ENCODE assay signal across 19 cellular contexts in the genomic region with DNA sequence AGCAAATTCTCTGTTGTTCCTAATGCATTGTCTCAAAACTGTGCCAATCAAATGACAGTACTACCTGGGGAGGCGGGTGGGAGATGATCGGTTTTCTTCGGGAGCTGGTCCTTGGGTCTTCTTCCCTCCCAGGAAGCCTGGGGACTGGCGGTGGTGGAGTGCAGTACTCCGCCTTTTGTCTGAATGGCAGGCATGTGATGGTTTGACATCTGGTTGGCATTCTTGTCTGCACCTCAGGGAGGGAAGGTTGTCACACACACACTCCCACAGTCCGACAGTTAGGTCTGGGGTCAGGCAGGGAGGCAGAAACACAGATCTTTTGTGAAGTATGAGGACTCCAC.
DNase-seq lines count a peak whose midpoint lies in the region; TF ChIP-seq lines count a peak whose summit lies in the region.
"Had no signal": no experiment of that assay in that cellular context is flagged by ENCODE, and none has a peak within 500 bp of the region (broad histone marks: within the 10 kb centered on the region; RNA-seq: fewer than 3 reads in every experiment).

No MANE protein-coding gene starts in this region.

- H3K4me3 ChIP-seq in BLaER1 (no peak overlapping the region), endodermal cell (ENCODE audit: low read length) (no peak overlapping the region), neural progenitor cell (no peak overlapping the region), Peyer's patch (no peak overlapping the region)
- H3K4me3 ChIP-seq: HAP-1 had no signal

- H2AFZ ChIP-seq in neural progenitor cell (replicated peaks), result no peak overlapping the region

- 88% methylated on average over 6 of the region's 6 CpGs; no CpG with 5 or more reads in 1 of the 2 experiments for WGBS in endodermal cell (ENCODE audit: insufficient coverage in 1 of 2, insufficient read length in 1 of 2), 2 experiments

- H3K36me3 ChIP-seq in BLaER1, result no peaks in the 10 kb centered on the region
- no peaks in the 10 kb centered on the region for H3K36me3 ChIP-seq in endodermal cell (ENCODE audit: control insufficient read depth, insufficient read depth, low read length)
- no peaks in the 10 kb centered on the region for H3K36me3 ChIP-seq in neural progenitor cell
- H3K36me3 ChIP-seq in Peyer's patch, result no peaks in the 10 kb centered on the region
- H3K36me3 ChIP-seq: HAP-1 had no signal

- H3K9me3 ChIP-seq in BLaER1 (no peaks in the 10 kb centered on the region), endodermal cell (ENCODE audit: control insufficient read depth, low read length) (no peaks in the 10 kb centered on the region), neural progenitor cell (ENCODE audit: low read depth) (no peaks in the 10 kb centered on the region), Peyer's patch (no peaks in the 10 kb centered on the region)
- H3K9me3 ChIP-seq: HAP-1 had no signal

- H3K36me3 Mint-ChIP-seq in endodermal cell (ENCODE audit: low read depth) (no peaks in the 10 kb centered on the region), neural progenitor cell (no peaks in the 10 kb centered on the region)
- H3K36me3 Mint-ChIP-seq: CD4-positive, CD25-positive, alpha-beta regulatory T cell had no signal

- H3K4me2 ChIP-seq in BLaER1 (peak overlapping the region; percentile 55), neural progenitor cell (no peak overlapping the region)

- H4K20me1 ChIP-seq in BLaER1 (no peaks in the 10 kb centered on the region), neural progenitor cell (ENCODE audit: low read depth) (no peaks in the 10 kb centered on the region)

- H3K27me3 Mint-ChIP-seq in endodermal cell (ENCODE audit: insufficient read depth), result no peaks in the 10 kb centered on the region
- H3K27me3 Mint-ChIP-seq in neural progenitor cell (ENCODE audit: insufficient read depth, low read depth), result no peaks in the 10 kb centered on the region

- H3K27ac Mint-ChIP-seq in endodermal cell (no peak overlapping the region), neural progenitor cell (no peak overlapping the region)
- H3K27ac Mint-ChIP-seq: CD4-positive, CD25-positive, alpha-beta regulatory T cell had no signal

- H3K27ac ChIP-seq in BLaER1, result no peak overlapping the region
- H3K27ac ChIP-seq in endodermal cell (ENCODE audit: low read depth, low read length), result no peak overlapping the region
- H3K27ac ChIP-seq in neural progenitor cell, result no peak overlapping the region
- H3K27ac ChIP-seq in Peyer's patch, result no peak overlapping the region
- H3K27ac ChIP-seq: RWPE1 had no signal

- TF ChIP-seq POLR2A in Peyer's patch (IDR thresholded peaks at IDR 0.05), result no peak

- DNase-seq in DMS 273 (lab: John Stamatoyannopoulos, UW; ENCODE audit: unreplicated experiment) (peak; percentile 50), NCI-H2171 (lab: John Stamatoyannopoulos, UW) (peak; percentile 44), endodermal cell (no peak), neural progenitor cell (ENCODE audit: low spot score) (no peak), hippocampal formation (lab: John Stamatoyannopoulos, UW) (no peak), UCSD-AML1 (lab: John Stamatoyannopoulos, UW; ENCODE audit: unreplicated experiment) (no peak), Peyer's patch (no peak)
- DNase-seq: CD4-positive, CD25-positive, alpha-beta regulatory T cell; DMS79; IMR-90; Kasumi-1; MM.1S; NCI-H1105; NCI-H2029; NCI-H2227 treated with DMSO at 0.1 percent for 48 hours; NCI-H526 had no signal

- H3K4me3 Mint-ChIP-seq in endodermal cell, result no peak overlapping the region
- no peak overlapping the region for H3K4me3 Mint-ChIP-seq in neural progenitor cell
- H3K4me3 Mint-ChIP-seq: CD4-positive, CD25-positive, alpha-beta regulatory T cell had no signal

- H3K79me2 ChIP-seq in neural progenitor cell (ENCODE audit: low read depth), result no peaks in the 10 kb centered on the region

- peak; percentile 23 for TF ChIP-seq CTCF in endodermal cell (conservative IDR thresholded peaks at IDR 0.05)
- no peak for TF ChIP-seq CTCF in neural progenitor cell (IDR thresholded peaks at IDR 0.05)
- TF ChIP-seq CTCF in Peyer's patch (IDR thresholded peaks at IDR 0.05), result no peak

- H3K4me1 ChIP-seq in BLaER1 (peaks cover 36% of the 10 kb centered on the region), endodermal cell (ENCODE audit: control insufficient read depth, insufficient read depth, low read length) (no peaks in the 10 kb centered on the region), neural progenitor cell (no peaks in the 10 kb centered on the region), Peyer's patch (no peaks in the 10 kb centered on the region)
- H3K4me1 ChIP-seq: HAP-1 had no signal

- no peaks in the 10 kb centered on the region for H3K27me3 ChIP-seq in BLaER1
- peaks cover 16% of the 10 kb centered on the region for H3K27me3 ChIP-seq in endodermal cell (ENCODE audit: control insufficient read depth, insufficient read depth, low read length, poor library complexity, severe bottlenecking)
- H3K27me3 ChIP-seq in neural progenitor cell, result no peaks in the 10 kb centered on the region
- no peaks in the 10 kb centered on the region for H3K27me3 ChIP-seq in Peyer's patch

- no peak overlapping the region for H3K9ac ChIP-seq in BLaER1
- H3K9ac ChIP-seq in endodermal cell (ENCODE audit: extremely low read depth, low read length, poor library complexity, severe bottlenecking), result no peak overlapping the region
- H3K9ac ChIP-seq in neural progenitor cell, result no peak overlapping the region

- H3K9me3 Mint-ChIP-seq in endodermal cell (no peaks in the 10 kb centered on the region), neural progenitor cell (no peaks in the 10 kb centered on the region)

- no peaks in the 10 kb centered on the region for H3F3A ChIP-seq in neural progenitor cell (ENCODE audit: low read depth)

- H3K4me1 Mint-ChIP-seq in endodermal cell, result peaks cover 14% of the 10 kb centered on the region
- no peaks in the 10 kb centered on the region for H3K4me1 Mint-ChIP-seq in neural progenitor cell
- H3K4me1 Mint-ChIP-seq: CD4-positive, CD25-positive, alpha-beta regulatory T cell had no signal

Comparison
In these comparisons a context has a peak if more than half of its experiments do, and no peak if none do; other contexts are left out.
1. DNase-seq: peak in DMS 273 (single experiment) and NCI-H2171 (single experiment); none in endodermal cell (single experiment), neural progenitor cell (single experiment), hippocampal formation (0 of 2), UCSD-AML1 (single experiment) and Peyer's patch (0 of 3).